18 cellular contexts compared by ENCODE assay signal in genomic region chr9:121189660-121190059, GRCh38. TPM values are rescaled to one million over a fixed set of nuclear protein-coding genes. Genes with fewer than 3 reads are reported as not detected.
A peak's percentile ranks its signal among the peaks of the same experiment; 100 is the strongest.
DNase-seq lines count a peak whose midpoint lies in the region; ATAC-seq and TF ChIP-seq lines count a peak whose summit lies in the region.
"Had no signal": no experiment of that assay in that cellular context is flagged by ENCODE, and none has a peak within 500 bp of the region (broad histone marks: within the 10 kb centered on the region; RNA-seq: fewer than 3 reads in every experiment).

No MANE protein-coding gene starts in this region.

- DNase-seq in activated naive CD4-positive, alpha-beta T cell treated with anti-CD3 and anti-CD28 coated beads, Interleukin-2, amount 50 U/mL, for 72 hours (ENCODE audit: low spot score in 2 of 2), result no peak
- DNase-seq in HEK293T (ENCODE audit: extremely low spot score) (no peak), DMS153 (lab: John Stamatoyannopoulos, UW) (no peak), GM19240 (ENCODE audit: insufficient read length, low spot score) (no peak), left lung (no peak)
- DNase-seq in activated naive CD8-positive, alpha-beta T cell treated with anti-CD3 and anti-CD28 coated beads, Interleukin-2, amount 50 U/mL, for 24 hours, result no peak
- DNase-seq: BE2C, GM23248, H9, KG1, NCI-H1105 treated with DMSO at 0.1 percent for 48 hours, NCI-H446 treated with DMSO at 0.1 percent for 48 hours, NCI-H526 treated with DMSO at 0.1 percent for 48 hours had no signal

- no peaks in the 10 kb centered on the region for H3K27me3 ChIP-seq in left lung
- H3K27me3 ChIP-seq: BE2C, SJSA1 had no signal

- no peak overlapping the region for H3K4me3 Mint-ChIP-seq in activated naive CD4-positive, alpha-beta T cell treated with anti-CD3 and anti-CD28 coated beads, Interleukin-2, amount 50 U/mL, for 24 hours
- no peak overlapping the region for H3K4me3 Mint-ChIP-seq in activated naive CD8-positive, alpha-beta T cell treated with anti-CD3 and anti-CD28 coated beads, Interleukin-2, amount 50 U/mL, for 24 hours
- H3K4me3 Mint-ChIP-seq: H9 had no signal

- intact Hi-C loops in left lung (cut with DNase I), result no loop called here

- H3K27ac Mint-ChIP-seq in activated naive CD4-positive, alpha-beta T cell treated with anti-CD3 and anti-CD28 coated beads, Interleukin-2, amount 50 U/mL, for 24 hours, result peak overlapping the region; percentile 94
- H3K27ac Mint-ChIP-seq in activated naive CD4-positive, alpha-beta T cell treated with anti-CD3 and anti-CD28 coated beads, Interleukin-2, amount 50 U/mL, for 72 hours, result no peak overlapping the region
- H3K27ac Mint-ChIP-seq in activated naive CD8-positive, alpha-beta T cell treated with anti-CD3 and anti-CD28 coated beads, Interleukin-2, amount 50 U/mL, for 24 hours, result peak overlapping the region; percentile 17

- TF ChIP-seq CTCF in left lung (IDR thresholded peaks at IDR 0.05), result no peak

- H3K4me1 ChIP-seq in urinary bladder (ENCODE audit: insufficient read depth) (no peaks in the 10 kb centered on the region), left lung (peaks cover 19 to 67% of the 10 kb centered on the region in 2 donors)

- ATAC-seq in activated naive CD4-positive, alpha-beta T cell treated with anti-CD3 and anti-CD28 coated beads, Interleukin-2, amount 50 U/mL, for 72 hours, result no peak
- ATAC-seq in activated naive CD8-positive, alpha-beta T cell treated with anti-CD3 and anti-CD28 coated beads, Interleukin-2, amount 50 U/mL, for 24 hours, result no peak
- ATAC-seq in left lung, result no peak
- ATAC-seq: A549, Right ventricle myocardium inferior had no signal

- no peaks in the 10 kb centered on the region for H3K9me3 ChIP-seq in left lung
- H3K9me3 ChIP-seq: A549, BE2C, SJSA1 had no signal

- H3K36me3 Mint-ChIP-seq in activated naive CD4-positive, alpha-beta T cell treated with anti-CD3 and anti-CD28 coated beads, Interleukin-2, amount 50 U/mL, for 24 hours, result peaks cover 31% of the 10 kb centered on the region
- peaks cover 0 to 21% of the 10 kb centered on the region in 2 donors for H3K36me3 Mint-ChIP-seq in activated naive CD4-positive, alpha-beta T cell treated with anti-CD3 and anti-CD28 coated beads, Interleukin-2, amount 50 U/mL, for 72 hours
- peaks cover 37% of the 10 kb centered on the region for H3K36me3 Mint-ChIP-seq in activated naive CD8-positive, alpha-beta T cell treated with anti-CD3 and anti-CD28 coated beads, Interleukin-2, amount 50 U/mL, for 24 hours (ENCODE audit: low read depth)

- H3K27me3 Mint-ChIP-seq in activated naive CD4-positive, alpha-beta T cell treated with anti-CD3 and anti-CD28 coated beads, Interleukin-2, amount 50 U/mL, for 24 hours, result no peaks in the 10 kb centered on the region
- H3K27me3 Mint-ChIP-seq in activated naive CD8-positive, alpha-beta T cell treated with anti-CD3 and anti-CD28 coated beads, Interleukin-2, amount 50 U/mL, for 24 hours, result no peaks in the 10 kb centered on the region

- H3K4me1 Mint-ChIP-seq in activated naive CD4-positive, alpha-beta T cell treated with anti-CD3 and anti-CD28 coated beads, Interleukin-2, amount 50 U/mL, for 24 hours, result peaks cover 91% of the 10 kb centered on the region
- peaks cover 88% of the 10 kb centered on the region for H3K4me1 Mint-ChIP-seq in activated naive CD8-positive, alpha-beta T cell treated with anti-CD3 and anti-CD28 coated beads, Interleukin-2, amount 50 U/mL, for 24 hours

- H3K9me3 Mint-ChIP-seq in activated naive CD4-positive, alpha-beta T cell treated with anti-CD3 and anti-CD28 coated beads, Interleukin-2, amount 50 U/mL, for 24 hours, result no peaks in the 10 kb centered on the region
- no peaks in the 10 kb centered on the region for H3K9me3 Mint-ChIP-seq in activated naive CD4-positive, alpha-beta T cell treated with anti-CD3 and anti-CD28 coated beads, Interleukin-2, amount 50 U/mL, for 72 hours
- H3K9me3 Mint-ChIP-seq in activated naive CD8-positive, alpha-beta T cell treated with anti-CD3 and anti-CD28 coated beads, Interleukin-2, amount 50 U/mL, for 24 hours, result no peaks in the 10 kb centered on the region
- H3K9me3 Mint-ChIP-seq: H9 had no signal

- CTCF ChIA-PET in HEK293T (lab: Yijun Ruan, JAX), result no interaction called here

- H3K27ac ChIP-seq in urinary bladder (ENCODE audit: low read depth) (peak overlapping the region; percentile 2), left lung (no peak overlapping the region)
- H3K27ac ChIP-seq: A549, GM23248, SJSA1 had no signal

- H3K4me3 ChIP-seq in urinary bladder (ENCODE audit: low read depth, low read length) (no peak overlapping the region), left lung (no peak overlapping the region)
- H3K4me3 ChIP-seq: A549, GM23248, SJSA1 had no signal

- POLR2A ChIA-PET in HEK293T (lab: Yijun Ruan, JAX), result no interaction called here

- no peaks in the 10 kb centered on the region for H3K36me3 ChIP-seq in urinary bladder (ENCODE audit: insufficient read depth)
- H3K36me3 ChIP-seq in left lung, result peaks cover 0 to 7% of the 10 kb centered on the region in 2 donors

- WGBS in urinary bladder, result 94% methylated on average over 3 of the region's 3 CpGs

TF ChIP-seq in HEK293T, 16 proteins besides CTCF, POLR2A, EP300 and RAD21:
- TF ChIP-seq NFRKB (IDR thresholded peaks at IDR 0.05), result no peak
- TF ChIP-seq, protein P1, sequence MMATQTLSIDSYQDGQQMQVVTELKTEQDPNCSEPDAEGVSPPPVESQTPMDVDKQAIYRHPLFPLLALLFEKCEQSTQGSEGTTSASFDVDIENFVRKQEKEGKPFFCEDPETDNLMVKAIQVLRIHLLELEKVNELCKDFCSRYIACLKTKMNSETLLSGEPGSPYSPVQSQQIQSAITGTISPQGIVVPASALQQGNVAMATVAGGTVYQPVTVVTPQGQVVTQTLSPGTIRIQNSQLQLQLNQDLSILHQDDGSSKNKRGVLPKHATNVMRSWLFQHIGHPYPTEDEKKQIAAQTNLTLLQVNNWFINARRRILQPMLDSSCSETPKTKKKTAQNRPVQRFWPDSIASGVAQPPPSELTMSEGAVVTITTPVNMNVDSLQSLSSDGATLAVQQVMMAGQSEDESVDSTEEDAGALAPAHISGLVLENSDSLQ (IDR thresholded peaks at IDR 0.05), result peak; percentile 75

RNA-seq across cellular contexts. Expression of gene RAB14, which starts 12.0 kb away (rescaled TPM):
- 10 to 100 TPM; 53.2 to 68.4 TPM for total RNA-seq in activated naive CD4-positive, alpha-beta T cell treated with anti-CD3 and anti-CD28 coated beads, Interleukin-2, amount 50 U/mL, for 72 hours
- 57.4 TPM for total RNA-seq in urinary bladder
- polyA plus RNA-seq in urinary bladder, result 37.0 TPM
- total RNA-seq in left lung, result 100 to 1,000 TPM in 1 of 2 donors, 10 to 100 TPM in 1; 94.1 to 111 TPM

Comparison
In these comparisons a context has a peak if more than half of its experiments do, and no peak if none do; other contexts are left out.
1. H3K27ac Mint-ChIP-seq: peak in activated naive CD4-positive, alpha-beta T cell treated with anti-CD3 and anti-CD28 coated beads, Interleukin-2, amount 50 U/mL, for 24 hours (single experiment) and activated naive CD8-positive, alpha-beta T cell treated with anti-CD3 and anti-CD28 coated beads, Interleukin-2, amount 50 U/mL, for 24 hours (single experiment); none in activated naive CD4-positive, alpha-beta T cell treated with anti-CD3 and anti-CD28 coated beads, Interleukin-2, amount 50 U/mL, for 72 hours (0 of 2).